ENCODE assay signal across 13 cellular contexts in the genomic region with DNA sequence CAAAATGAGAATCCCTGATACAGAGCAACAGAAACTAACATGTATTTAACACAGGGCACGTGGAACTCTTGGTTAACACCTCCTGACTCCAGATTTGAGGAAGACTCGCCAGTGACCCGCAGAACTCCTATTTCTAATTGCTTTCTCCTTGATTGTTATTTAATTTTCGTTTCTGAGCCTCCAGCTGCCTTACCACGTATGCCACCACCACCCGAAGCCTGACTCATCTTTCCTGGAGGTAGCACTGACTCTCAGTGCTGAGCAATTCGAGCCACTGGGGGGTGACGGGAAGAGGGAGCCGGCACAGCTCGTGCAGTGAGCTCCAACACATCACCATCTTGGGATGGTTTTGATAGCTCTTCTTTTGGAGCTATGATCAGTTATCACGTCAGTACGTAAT.
A peak's percentile ranks its signal among the peaks of the same experiment; 100 is the strongest.
DNase-seq lines count a peak whose midpoint lies in the region; ATAC-seq and TF ChIP-seq lines count a peak whose summit lies in the region.
"Had no signal": no experiment of that assay in that cellular context is flagged by ENCODE, and none has a peak within 500 bp of the region (broad histone marks: within the 10 kb centered on the region; RNA-seq: fewer than 3 reads in every experiment).

No MANE protein-coding gene starts in this region.

- H3K4me1 Mint-ChIP-seq in activated CD8-positive, alpha-beta T cell treated with anti-CD3 and anti-CD28 coated beads for 36 hours (ENCODE audit: low read depth) = peaks cover 3% of the 10 kb centered on the region
- H3K4me1 Mint-ChIP-seq: neural crest cell had no signal

- ATAC-seq in activated CD8-positive, alpha-beta T cell treated with anti-CD3 and anti-CD28 coated beads for 36 hours = peak; percentile 56
- no peak for ATAC-seq in HG02642 (IDR thresholded peaks at IDR 0.05; ENCODE audit: poor library complexity, unreplicated experiment)

- no peak for TF ChIP-seq CTCF in activated CD8-positive, alpha-beta T cell treated with anti-CD3 and anti-CD28 coated beads for 36 hours (IDR thresholded peaks at IDR 0.05)

- no peaks in the 10 kb centered on the region for H3K36me3 Mint-ChIP-seq in activated CD8-positive, alpha-beta T cell treated with anti-CD3 and anti-CD28 coated beads for 36 hours (ENCODE audit: low read depth)
- H3K36me3 Mint-ChIP-seq: CD4-positive, alpha-beta memory T cell had no signal

- no peak overlapping the region for H3K4me3 Mint-ChIP-seq in activated CD8-positive, alpha-beta T cell treated with anti-CD3 and anti-CD28 coated beads for 36 hours
- H3K4me3 Mint-ChIP-seq: CD4-positive, alpha-beta memory T cell; neural crest cell had no signal

- DNase-seq in stimulated activated CD4-positive, alpha-beta T cell treated with anti-CD3 and anti-CD28 coated beads, TNF-alpha, amount 100 ng/mL, for 48 hours (ENCODE audit: low read depth in 3 of 3) = peak in 2 of 3 donors; percentile 1 to 10
- DNase-seq in stimulated activated CD4-positive, alpha-beta T cell treated with anti-CD3 and anti-CD28 coated beads, Interleukin-4, amount 100 ng/mL, for 24 hours = no peak
- DNase-seq in activated CD8-positive, alpha-beta T cell treated with anti-CD3 and anti-CD28 coated beads for 36 hours = peak; percentile 33
- DNase-seq in kidney tubule cell (ENCODE audit: low spot score) (peak; percentile 55), NCI-H2196 treated with DMSO at 0.1 percent for 48 hours (lab: John Stamatoyannopoulos, UW; ENCODE audit: unreplicated experiment) (no peak), NCI-H748 treated with DMSO at 0.1 percent for 48 hours (lab: John Stamatoyannopoulos, UW) (no peak), DMS114 treated with DMSO at 0.1 percent for 48 hours (lab: John Stamatoyannopoulos, UW; ENCODE audit: unreplicated experiment) (no peak)
- DNase-seq: CD4-positive, alpha-beta memory T cell; NCI-H1417 treated with DMSO at 0.1 percent for 48 hours; spleen; SW 1271 had no signal

- CTCF ChIA-PET in activated CD8-positive, alpha-beta T cell treated with anti-CD3 and anti-CD28 coated beads for 36 hours (lab: Charles Lee) = no interaction called here

- H3K9me3 Mint-ChIP-seq in activated CD8-positive, alpha-beta T cell treated with anti-CD3 and anti-CD28 coated beads for 36 hours = no peaks in the 10 kb centered on the region
- H3K9me3 Mint-ChIP-seq: neural crest cell had no signal

- POLR2A ChIA-PET in activated CD8-positive, alpha-beta T cell treated with anti-CD3 and anti-CD28 coated beads for 36 hours (lab: Charles Lee) = no interaction called here

- no peak overlapping the region for H3K27ac Mint-ChIP-seq in activated CD8-positive, alpha-beta T cell treated with anti-CD3 and anti-CD28 coated beads for 36 hours
- H3K27ac Mint-ChIP-seq: CD4-positive, alpha-beta memory T cell had no signal

- intact Hi-C loops in activated CD8-positive, alpha-beta T cell treated with anti-CD3 and anti-CD28 coated beads for 36 hours (cut with micrococcal nuclease) = no loop called here

- H3K27me3 Mint-ChIP-seq in activated CD8-positive, alpha-beta T cell treated with anti-CD3 and anti-CD28 coated beads for 36 hours = peaks cover 22% of the 10 kb centered on the region

Comparison
In these comparisons a context has a peak if more than half of its experiments do, and no peak if none do; other contexts are left out.
1. DNase-seq: peak in stimulated activated CD4-positive, alpha-beta T cell treated with anti-CD3 and anti-CD28 coated beads, TNF-alpha, amount 100 ng/mL, for 48 hours (2 of 3), activated CD8-positive, alpha-beta T cell treated with anti-CD3 and anti-CD28 coated beads for 36 hours (single experiment) and kidney tubule cell (single experiment); none in stimulated activated CD4-positive, alpha-beta T cell treated with anti-CD3 and anti-CD28 coated beads, Interleukin-4, amount 100 ng/mL, for 24 hours (single experiment), NCI-H2196 treated with DMSO at 0.1 percent for 48 hours (single experiment), NCI-H748 treated with DMSO at 0.1 percent for 48 hours (single experiment) and DMS114 treated with DMSO at 0.1 percent for 48 hours (single experiment).